Comparison of ENCODE assay signal across 1 cellular context in genomic region chr17:33015716-33016346, GRCh38.
TF ChIP-seq lines count a peak whose summit lies in the region.

No MANE protein-coding gene starts in this region.

TF ChIP-seq in IMR-90, 13 proteins besides CTCF, POLR2A, EP300 and RAD21 (continued from another document):
- TF ChIP-seq ELK1 (IDR thresholded peaks at IDR 0.05; ENCODE audit: borderline replicate concordance, low read depth, low read length) (no peak), FOS (IDR thresholded peaks at IDR 0.05; ENCODE audit: low read depth, low read length) (no peak), NFE2L2 (IDR thresholded peaks at IDR 0.05; ENCODE audit: low read depth, low read length) (no peak), USF2 (IDR thresholded peaks at IDR 0.05; ENCODE audit: low read depth, low read length) (no peak), SMC3 (IDR thresholded peaks at IDR 0.05; ENCODE audit: low read depth, low read length) (no peak), BHLHE40 (IDR thresholded peaks at IDR 0.05; ENCODE audit: low read depth, low read length) (no peak)
